ENCODE assay signal across 28 cellular contexts in genomic region chr18:49160075-49160930, GRCh38.
DNase-seq lines count a peak whose midpoint lies in the region; ATAC-seq and TF ChIP-seq lines count a peak whose summit lies in the region.
"Had no signal": no experiment of that assay in that cellular context is flagged by ENCODE, and none has a peak within 500 bp of the region (broad histone marks: within the 10 kb centered on the region; RNA-seq: fewer than 3 reads in every experiment).

No MANE protein-coding gene starts in this region.

- H3K4me3 ChIP-seq in right atrium auricular region (no peak overlapping the region), esophagus muscularis mucosa (peak overlapping the region in 1 of 4 donors; percentile 11)
- H3K4me3 ChIP-seq: breast epithelium, GM23338, PC-9, skin epidermis, transverse colon had no signal

- no peaks in the 10 kb centered on the region for H3K27me3 Mint-ChIP-seq in naive B cell
- H3K27me3 Mint-ChIP-seq: activated CD4-positive, alpha-beta T cell treated with anti-CD3 and anti-CD28 coated beads, Interleukin-2, amount 10 ng/mL, durations not matched to agents 24 days and 14 days; activated CD8-positive, alpha-beta memory T cell treated with anti-CD3 and anti-CD28 coated beads, Interleukin-2, amount 10 ng/mL, durations not matched to agents 7 days and 5 days; activated naive CD4-positive, alpha-beta T cell treated with anti-CD3 and anti-CD28 coated beads, Interleukin-2, amount 50 U/mL, for 24 hours had no signal

- H3K27ac Mint-ChIP-seq in naive B cell = peak overlapping the region in 4 of 6 donors; percentile 2 to 78 (median 37)
- H3K27ac Mint-ChIP-seq: activated CD4-positive, alpha-beta T cell treated with anti-CD3 and anti-CD28 coated beads, Interleukin-2, amount 10 ng/mL, durations not matched to agents 24 days and 14 days; activated CD8-positive, alpha-beta memory T cell treated with anti-CD3 and anti-CD28 coated beads, Interleukin-2, amount 10 ng/mL, durations not matched to agents 7 days and 5 days; activated naive CD4-positive, alpha-beta T cell treated with anti-CD3 and anti-CD28 coated beads, Interleukin-2, amount 50 U/mL, for 24 hours; activated T-helper 1 cell treated with anti-CD3 and anti-CD28 coated beads, Interleukin-12 subunit alpha, Interleukin-12 subunit beta, Interleukin-2, Interleukin-4 antibody, amounts not matched to agents 30 ng/mL and 10 ng/mL and 1 ng/mL, durations not matched to agents 14 hours and 24 hours and 36 hours; GM23338; natural killer cell; T-helper 1 cell treated with Interleukin-12 subunit alpha and Interleukin-12 subunit beta and Interleukin-4 antibody, amounts not matched to agents 30 μg/mL and 1 μg/mL, for 36 hours had no signal

- ATAC-seq in Right ventricle myocardium inferior (peak; percentile 31), naive B cell (ENCODE audit: low read depth in 2 of 2) (no peak), GM21737 (IDR thresholded peaks at IDR 0.05; ENCODE audit: unreplicated experiment) (no peak), HG03045 (IDR thresholded peaks at IDR 0.05; ENCODE audit: unreplicated experiment) (no peak), HG02938 (IDR thresholded peaks at IDR 0.05; ENCODE audit: unreplicated experiment) (no peak)
- ATAC-seq: activated CD8-positive, alpha-beta memory T cell treated with anti-CD3 and anti-CD28 coated beads, Interleukin-2, amount 10 ng/mL, durations not matched to agents 7 days and 5 days; GM23338; natural killer cell had no signal

- TF ChIP-seq CTCF in right atrium auricular region (IDR thresholded peaks at IDR 0.05) (no peak), esophagus muscularis mucosa (IDR thresholded peaks at IDR 0.05) (no peak)

- H3K27me3 ChIP-seq in right atrium auricular region (no peaks in the 10 kb centered on the region), esophagus muscularis mucosa (no peaks in the 10 kb centered on the region)
- H3K27me3 ChIP-seq: BE2C, breast epithelium, transverse colon had no signal

- peaks cover 2 to 20% (median 10%) of the 10 kb centered on the region in 7 donors for H3K9me3 Mint-ChIP-seq in naive B cell

- H3K27ac ChIP-seq in right atrium auricular region = no peak overlapping the region
- peak overlapping the region in 3 of 4 donors; percentile 59 to 73 (median 66) for H3K27ac ChIP-seq in esophagus muscularis mucosa (replicated peaks in 1 of 4)
- H3K27ac ChIP-seq: breast epithelium, PC-9, skin epidermis, transverse colon had no signal

- H3K4me1 Mint-ChIP-seq in naive B cell = peaks cover 4 to 6% (median 5%) of the 10 kb centered on the region in 3 donors

- H3K4me3 Mint-ChIP-seq in naive B cell = no peak overlapping the region
- H3K4me3 Mint-ChIP-seq: activated CD4-positive, alpha-beta T cell treated with anti-CD3 and anti-CD28 coated beads, Interleukin-2, amount 10 ng/mL, durations not matched to agents 24 days and 14 days; activated CD8-positive, alpha-beta memory T cell treated with anti-CD3 and anti-CD28 coated beads, Interleukin-2, amount 10 ng/mL, durations not matched to agents 7 days and 5 days; activated naive CD4-positive, alpha-beta T cell treated with anti-CD3 and anti-CD28 coated beads, Interleukin-2, amount 50 U/mL, for 24 hours; activated T-helper 1 cell treated with anti-CD3 and anti-CD28 coated beads, Interleukin-12 subunit alpha, Interleukin-12 subunit beta, Interleukin-2, Interleukin-4 antibody, amounts not matched to agents 30 ng/mL and 10 ng/mL and 1 ng/mL, durations not matched to agents 14 hours and 24 hours and 36 hours; GM23338; natural killer cell; T-helper 1 cell treated with Interleukin-12 subunit alpha and Interleukin-12 subunit beta and Interleukin-4 antibody, amounts not matched to agents 30 μg/mL and 1 μg/mL, for 36 hours had no signal

- WGBS in esophagus muscularis mucosa = 70% methylated on average over 4 of the region's 4 CpGs

- DNase-seq in Right ventricle myocardium inferior (ENCODE audit: missing footprints) = no peak
- no peak for DNase-seq in right atrium auricular region (ENCODE audit: low spot score)
- DNase-seq in esophagus muscularis mucosa (ENCODE audit: extremely low spot score) = no peak
- DNase-seq in naive B cell = no peak
- no peak for DNase-seq in NCI-H146 (lab: John Stamatoyannopoulos, UW)
- DNase-seq: 8988T; activated CD4-positive, alpha-beta T cell treated with anti-CD3 and anti-CD28 coated beads, Interleukin-2, amount 10 ng/mL, durations not matched to agents 24 days and 14 days; activated CD8-positive, alpha-beta memory T cell treated with anti-CD3 and anti-CD28 coated beads, Interleukin-2, amount 10 ng/mL, durations not matched to agents 7 days and 5 days; BE2C; hippocampal formation; islet precursor cell; mesendoderm; natural killer cell; NCI-H1436 treated with DMSO at 0.1 percent for 48 hours; NCI-H774; PC-9; posterior cingulate gyrus; stimulated activated naive CD4-positive, alpha-beta T cell; transverse colon had no signal

- H3K36me3 Mint-ChIP-seq in naive B cell = peaks cover 30 to 34% of the 10 kb centered on the region in 2 donors

- H3K4me1 ChIP-seq in right atrium auricular region (no peaks in the 10 kb centered on the region), esophagus muscularis mucosa (peaks cover 0 to 31% (median 26%) of the 10 kb centered on the region in 4 donors)
- H3K4me1 ChIP-seq: BE2C, breast epithelium, transverse colon had no signal

- intact Hi-C loops in Right ventricle myocardium inferior (cut with DNase I) = no loop called here
- intact Hi-C loops in esophagus muscularis mucosa (cut with DNase I) = no loop called here

- H3K9me3 ChIP-seq in right atrium auricular region (peaks cover 0 to 15% of the 10 kb centered on the region in 2 donors), esophagus muscularis mucosa (peaks cover 0 to 8% (median 3%) of the 10 kb centered on the region in 4 donors)
- H3K9me3 ChIP-seq: BE2C had no signal

- no peaks in the 10 kb centered on the region for H3K36me3 ChIP-seq in right atrium auricular region
- peaks cover 0 to 10% (median 3%) of the 10 kb centered on the region in 4 donors for H3K36me3 ChIP-seq in esophagus muscularis mucosa
- H3K36me3 ChIP-seq: BE2C had no signal

- TF ChIP-seq EP300 in esophagus muscularis mucosa (IDR thresholded peaks at IDR 0.05) = no peak

- no peak for TF ChIP-seq POLR2A in esophagus muscularis mucosa (IDR thresholded peaks at IDR 0.05; ENCODE audit: low read depth)

Comparison
In these comparisons a context has a peak if more than half of its experiments do, and no peak if none do; other contexts are left out.
1. H3K27ac ChIP-seq: peak in esophagus muscularis mucosa (3 of 4); none in right atrium auricular region (0 of 2).